8 cellular contexts compared by ENCODE assay signal in the genomic region with DNA sequence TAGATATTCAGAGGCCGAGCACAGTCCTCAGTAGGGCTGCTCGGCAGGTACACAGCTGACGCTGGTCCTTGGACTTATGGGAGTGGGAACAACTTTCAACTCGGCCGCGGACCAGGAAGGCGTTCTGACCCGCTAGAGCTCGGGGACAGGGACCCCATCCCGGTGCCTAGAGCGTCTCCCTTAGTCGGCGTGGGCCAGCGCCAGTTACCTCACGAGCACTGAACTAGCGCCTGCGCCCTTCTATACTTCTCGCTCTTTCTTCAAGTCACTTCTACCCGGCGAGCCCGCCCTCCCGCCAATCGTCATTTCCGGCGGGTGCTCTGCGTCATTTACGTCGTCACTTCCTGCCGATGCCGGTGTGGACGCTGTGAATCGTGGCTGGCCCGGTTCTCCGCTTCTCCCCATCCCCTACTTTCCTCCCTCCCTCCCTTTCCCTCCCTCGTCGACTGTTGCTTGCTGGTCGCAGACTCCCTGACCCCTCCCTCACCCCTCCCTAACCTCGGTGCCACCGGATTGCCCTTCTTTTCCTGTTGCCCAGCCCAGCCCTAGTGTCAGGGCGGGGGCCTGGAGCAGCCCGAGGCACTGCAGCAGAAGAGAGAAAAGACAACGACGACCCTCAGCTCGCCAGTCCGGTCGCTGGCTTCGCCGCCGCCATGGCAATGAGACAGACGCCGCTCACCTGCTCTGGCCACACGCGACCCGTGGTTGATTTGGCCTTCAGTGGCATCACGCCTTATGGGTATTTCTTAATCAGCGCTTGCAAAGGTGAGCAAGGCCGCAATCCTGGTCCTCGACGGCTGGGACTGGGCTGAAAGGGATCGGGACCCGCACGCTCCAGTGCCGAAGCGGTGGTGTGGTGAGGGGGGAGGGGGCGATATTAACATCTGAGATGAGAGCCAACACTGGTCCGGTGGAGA. TPM values are rescaled to one million over a fixed set of nuclear protein-coding genes. Genes with fewer than 3 reads are reported as not detected.
DNase-seq lines count a peak whose midpoint lies in the region; ATAC-seq and TF ChIP-seq lines count a peak whose summit lies in the region.

A gene with protein sequence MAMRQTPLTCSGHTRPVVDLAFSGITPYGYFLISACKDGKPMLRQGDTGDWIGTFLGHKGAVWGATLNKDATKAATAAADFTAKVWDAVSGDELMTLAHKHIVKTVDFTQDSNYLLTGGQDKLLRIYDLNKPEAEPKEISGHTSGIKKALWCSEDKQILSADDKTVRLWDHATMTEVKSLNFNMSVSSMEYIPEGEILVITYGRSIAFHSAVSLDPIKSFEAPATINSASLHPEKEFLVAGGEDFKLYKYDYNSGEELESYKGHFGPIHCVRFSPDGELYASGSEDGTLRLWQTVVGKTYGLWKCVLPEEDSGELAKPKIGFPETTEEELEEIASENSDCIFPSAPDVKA (plus strand): TSS at position 333 of the 917 bp plus-strand sequence. CDS start 321 bp downstream, at position 654.

- H3K9me3 ChIP-seq in SK-N-MC (ENCODE audit: low read depth, low read length) (no peaks in the 10 kb centered on the region), gastroesophageal sphincter (no peaks in the 10 kb centered on the region)

- peak within 1 kb of the TSS; percentile 98 for H3K27ac Mint-ChIP-seq in HFFc6
- peak within 1 kb of the TSS; percentile 99 for H3K27ac Mint-ChIP-seq in activated naive CD4-positive, alpha-beta T cell treated with anti-CD3 and anti-CD28 coated beads, Interleukin-2, amount 10 ng/mL, durations not matched to agents 7 days and 5 days

- TF ChIP-seq POLR2A in NB4 (IDR thresholded peaks at IDR 0.05; ENCODE audit: extremely low read depth, insufficient read length) (peak; percentile 95), gastroesophageal sphincter (IDR thresholded peaks at IDR 0.05) (peak; percentile 95 to 97)

- DNase-seq in GM04503 (ENCODE audit: low read depth) = peak; percentile 77
- DNase-seq in HFFc6 = peak; percentile 95
- DNase-seq in NB4 (ENCODE audit: low read depth) = peak; percentile 97
- peak; percentile 78 for DNase-seq in SK-N-MC (ENCODE audit: low read depth, low spot score)
- DNase-seq in activated naive CD4-positive, alpha-beta T cell treated with anti-CD3 and anti-CD28 coated beads, Interleukin-2, amount 10 ng/mL, durations not matched to agents 7 days and 5 days = peak; percentile 97
- DNase-seq in non-pigmented ciliary epithelial cell (ENCODE audit: low read depth) = peak; percentile 90
- peak; percentile 99 for DNase-seq in superior temporal gyrus (ENCODE audit: extremely low spot score)

- no peaks in the 10 kb centered on the region for H3K27me3 ChIP-seq in gastroesophageal sphincter

- 0 to 1% methylated on average over 1 to 52 of the region's 66 CpGs for WGBS in gastroesophageal sphincter (ENCODE audit: low coverage in 1 of 2), 2 donors

- H3K4me1 Mint-ChIP-seq in HFFc6 (ENCODE audit: low read depth) = peaks cover 52% of the 10 kb centered on the region
- H3K4me1 Mint-ChIP-seq in activated naive CD4-positive, alpha-beta T cell treated with anti-CD3 and anti-CD28 coated beads, Interleukin-2, amount 10 ng/mL, durations not matched to agents 7 days and 5 days = peaks cover 54% of the 10 kb centered on the region

- H3K9me3 Mint-ChIP-seq in HFFc6 = no peaks in the 10 kb centered on the region
- H3K9me3 Mint-ChIP-seq in activated naive CD4-positive, alpha-beta T cell treated with anti-CD3 and anti-CD28 coated beads, Interleukin-2, amount 10 ng/mL, durations not matched to agents 7 days and 5 days = no peaks in the 10 kb centered on the region

- peaks cover 36% of the 10 kb centered on the region for H3K36me3 ChIP-seq in SK-N-MC (ENCODE audit: insufficient read depth, low read length)
- no peaks in the 10 kb centered on the region for H3K36me3 ChIP-seq in gastroesophageal sphincter

- H3K27ac ChIP-seq in SK-N-MC (peak within 1 kb of the TSS; percentile 88), gastroesophageal sphincter (peak within 1 kb of the TSS; percentile 95 to 97 (median 96))

- H3K4me3 Mint-ChIP-seq in HFFc6 = peak within 1 kb of the TSS; percentile 97
- peak within 1 kb of the TSS; percentile 98 for H3K4me3 Mint-ChIP-seq in activated naive CD4-positive, alpha-beta T cell treated with anti-CD3 and anti-CD28 coated beads, Interleukin-2, amount 10 ng/mL, durations not matched to agents 7 days and 5 days

- H3K9ac ChIP-seq in SK-N-MC (ENCODE audit: insufficient read length) = peak within 1 kb of the TSS; percentile 97

- CTCF ChIA-PET in activated naive CD4-positive, alpha-beta T cell treated with anti-CD3 and anti-CD28 coated beads, Interleukin-2, amount 10 ng/mL, durations not matched to agents 7 days and 5 days (lab: Charles Lee) = interaction anchor here (0.9 to 4.5 kb wide), 4 partner anchors 16 to 350 kb away, joined by 3 to 18 read pairs (median 4); a partner anchor contains a TSS

- peaks cover 4 to 52% (median 7%) of the 10 kb centered on the region in 3 donors for H3K4me1 ChIP-seq in gastroesophageal sphincter

- H3K36me3 Mint-ChIP-seq in HFFc6 (ENCODE audit: low read depth) = peaks cover 49% of the 10 kb centered on the region
- H3K36me3 Mint-ChIP-seq in activated naive CD4-positive, alpha-beta T cell treated with anti-CD3 and anti-CD28 coated beads, Interleukin-2, amount 10 ng/mL, durations not matched to agents 7 days and 5 days = peaks cover 37% of the 10 kb centered on the region

- no peak for TF ChIP-seq EP300 in gastroesophageal sphincter (IDR thresholded peaks at IDR 0.05)

- no peak for TF ChIP-seq CTCF in HFFc6 (IDR thresholded peaks at IDR 0.05)
- no peak for TF ChIP-seq CTCF in NB4 (IDR thresholded peaks at IDR 0.05; ENCODE audit: low read depth, low read length)
- peak in 1 of 4 experiments; percentile 10 for TF ChIP-seq CTCF in gastroesophageal sphincter (IDR thresholded peaks at IDR 0.05)

- H3K4me3 ChIP-seq in NB4 (ENCODE audit: low read depth, low read length) (peak within 1 kb of the TSS; percentile 99), SK-N-MC (peak within 1 kb of the TSS; percentile 98), gastroesophageal sphincter (peak within 1 kb of the TSS; percentile 77 to 94)

- peak; percentile 98 for ATAC-seq in gastroesophageal sphincter

- H3K27me3 Mint-ChIP-seq in HFFc6 (ENCODE audit: insufficient read depth) = peaks cover 2% of the 10 kb centered on the region; the same call in 1 of the 2 replicates
- H3K27me3 Mint-ChIP-seq in activated naive CD4-positive, alpha-beta T cell treated with anti-CD3 and anti-CD28 coated beads, Interleukin-2, amount 10 ng/mL, durations not matched to agents 7 days and 5 days = peaks cover 4% of the 10 kb centered on the region

RNA-seq across cellular contexts. Expression of the gene that starts here (rescaled TPM):
- total RNA-seq in HFFc6 (2021; fragmentation: NEBNext Ultra II Directional; extraction: Animal tissue kit (Norgen Biotek cat#: 25700)) = 100 to 1,000 TPM; 179 to 208 (median 193) TPM
- 10 to 100 TPM; 63.0 to 97.7 (median 69.2) TPM for total RNA-seq in gastroesophageal sphincter

Comparison
In these comparisons a context has a peak if more than half of its experiments do, and no peak if none do; other contexts are left out.
1. Peak in every context shown above with its lines: DNase-seq, ATAC-seq, H3K4me3 ChIP-seq and H3K27ac ChIP-seq.